In the genomic region with DNA sequence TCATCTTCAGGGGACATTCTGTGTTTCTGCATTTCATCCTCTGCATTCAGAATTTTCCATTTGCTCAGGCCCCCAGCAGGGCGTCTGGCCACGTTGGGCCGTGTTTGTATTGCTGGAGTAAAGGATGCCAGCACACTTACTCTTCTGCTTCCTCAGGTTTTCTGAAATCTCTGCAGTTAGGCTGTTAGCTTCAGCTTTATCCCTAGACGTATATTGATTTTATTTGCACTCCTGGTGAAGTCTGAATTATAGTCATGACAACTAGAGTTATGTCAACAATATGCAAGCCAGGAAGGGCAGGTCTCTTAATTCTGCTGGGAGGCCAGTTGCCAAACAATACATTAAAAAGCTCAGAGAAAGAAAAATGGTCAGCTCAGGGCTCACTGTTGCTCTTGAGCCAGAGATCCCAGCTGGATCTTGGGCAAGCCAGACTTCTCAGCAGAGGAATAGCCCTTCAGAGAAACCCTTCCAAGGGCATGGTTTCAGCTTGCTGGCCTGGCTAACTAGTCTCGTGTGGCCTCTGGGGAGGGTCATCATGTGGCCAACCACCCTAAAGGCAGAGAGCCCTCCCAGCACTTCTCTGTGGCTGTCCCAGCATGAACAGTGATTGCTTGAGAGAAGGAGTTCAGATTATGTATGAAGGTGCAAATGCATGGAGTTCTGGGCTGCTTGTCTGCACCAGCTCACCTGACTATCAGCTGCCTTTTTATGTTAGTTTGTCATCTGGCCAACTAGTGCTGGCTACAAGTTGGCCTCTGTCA, we compare ENCODE assay signal across 10 cellular contexts.
DNase-seq lines count a peak whose midpoint lies in the region; ATAC-seq and TF ChIP-seq lines count a peak whose summit lies in the region.
"Had no signal": no experiment of that assay in that cellular context is flagged by ENCODE, and none has a peak within 500 bp of the region (broad histone marks: within the 10 kb centered on the region; RNA-seq: fewer than 3 reads in every experiment).

No MANE protein-coding gene starts in this region.

- no peak overlapping the region for H3K4me3 ChIP-seq in choroid plexus epithelial cell (ENCODE audit: low read depth, low read length)

- in situ Hi-C loops in Caki2 (cut with HindIII; ENCODE audit: low pct_unique_long_range_greater_than_20kb, low sequenced_read_pairs) = no loop called here

- H3K4me1 ChIP-seq in foreskin keratinocyte = no peaks in the 10 kb centered on the region

- ATAC-seq in foreskin keratinocyte = no peak
- ATAC-seq: activated CD4-positive, CD25-positive, alpha-beta regulatory T cell treated with anti-CD3 and anti-CD28 coated beads, Interleukin-2, amount 50 U/mL, for 24 hours had no signal

- H3K27ac ChIP-seq in foreskin keratinocyte = no peak overlapping the region

- H3K27me3 ChIP-seq in foreskin keratinocyte = peaks cover 3% of the 10 kb centered on the region

- TF ChIP-seq CTCF in choroid plexus epithelial cell (conservative IDR thresholded peaks at IDR 0.05; ENCODE audit: low read depth, low read length) (no peak), foreskin keratinocyte (conservative IDR thresholded peaks at IDR 0.05) (no peak), GM20000 (IDR thresholded peaks at IDR 0.05; ENCODE audit: extremely low read depth, missing control alignments) (no peak)

- DNase-seq in Caki2 (ENCODE audit: low read depth) (peak; percentile 10), NCI-H2029 (lab: John Stamatoyannopoulos, UW) (peak; percentile 47), choroid plexus epithelial cell (ENCODE audit: low read depth) (peak; percentile 79), mucosa of gallbladder (ENCODE audit: low spot score) (peak; percentile 25), foreskin keratinocyte (no peak), GM20000 (ENCODE audit: low spot score) (no peak), NCI-H1694 (lab: John Stamatoyannopoulos, UW) (no peak), NCI-H2171 (lab: John Stamatoyannopoulos, UW) (no peak)
- DNase-seq: NCI-H524 treated with DMSO at 0.1 percent for 48 hours had no signal

Comparison
In these comparisons a context has a peak if more than half of its experiments do, and no peak if none do; other contexts are left out.
1. DNase-seq: peak in Caki2 (single experiment), NCI-H2029 (single experiment), choroid plexus epithelial cell (single experiment) and mucosa of gallbladder (single experiment); none in foreskin keratinocyte (0 of 2), GM20000 (single experiment), NCI-H1694 (single experiment) and NCI-H2171 (single experiment).